21 cellular contexts compared by ENCODE assay signal in genomic region chr2:59604143-59604542, GRCh38.
"Had no signal": no experiment of that assay in that cellular context is flagged by ENCODE, and none has a peak within 500 bp of the region (broad histone marks: within the 10 kb centered on the region; RNA-seq: fewer than 3 reads in every experiment).

No MANE protein-coding gene starts in this region.

- H3K36me3 ChIP-seq: heart left ventricle, lower lobe of right lung, neural progenitor cell, pancreas, prostate gland, spleen, thoracic aorta, transverse colon had no signal

- DNase-seq: cortex of kidney; effector memory CD4-positive, alpha-beta T cell; heart left ventricle; kidney glomerular epithelial cell; lower lobe of right lung; midbrain; nucleus accumbens; pancreas; spleen; stimulated activated CD4-positive, alpha-beta T cell treated with anti-CD3 and anti-CD28 coated beads, Interleukin-15, amount 100 ng/mL, for 24 hours; stimulated activated CD4-positive, alpha-beta T cell treated with anti-CD3 and anti-CD28 coated beads, Interleukin-1b, Interleukin-23, amount 100 ng/mL, for 48 hours; stimulated activated CD4-positive, alpha-beta T cell treated with anti-CD3 and anti-CD28 coated beads, Interleukin-4, amount 100 ng/mL, for 24 hours; transverse colon had no signal

- ATAC-seq: esophagus mucosa; left lobe of liver; lower lobe of right lung; natural killer cell treated with Interleukin-12 subunit alpha and Interleukin-12 subunit beta and Interleukin-15 and Interleukin-18, amount 100 ng/mL, for 72 hours; pancreas; sciatic nerve; stimulated activated memory B cell treated with anti-CD40 and anti-IgM and Interleukin-4, amounts not matched to agents 10 μg/mL and 1 μg/mL and 100 μg/mL, for 72 hours had no signal

- H3K4me3 ChIP-seq: heart left ventricle, lower lobe of right lung, neural progenitor cell, pancreas, prostate gland, spleen, thoracic aorta, transverse colon had no signal

- H3K27ac ChIP-seq: heart left ventricle, lower lobe of right lung, neural progenitor cell, pancreas, prostate gland, spleen, thoracic aorta, transverse colon had no signal

- H3K9ac ChIP-seq: neural progenitor cell had no signal

- H3K9me3 ChIP-seq: pancreas, prostate gland had no signal

- H3K27me3 ChIP-seq: heart left ventricle, neural progenitor cell, pancreas, spleen, transverse colon had no signal

- H3K4me1 ChIP-seq: heart left ventricle, lower lobe of right lung, neural progenitor cell, pancreas, prostate gland, spleen, transverse colon had no signal
